9 cellular contexts compared by ENCODE assay signal in genomic region chr9:92964981-92965758, GRCh38. TPM values are rescaled to one million over a fixed set of nuclear protein-coding genes. Genes with fewer than 3 reads are reported as not detected.
DNase-seq lines count a peak whose midpoint lies in the region; ATAC-seq and TF ChIP-seq lines count a peak whose summit lies in the region.
"Had no signal": no experiment of that assay in that cellular context is flagged by ENCODE, and none has a peak within 500 bp of the region (broad histone marks: within the 10 kb centered on the region; RNA-seq: fewer than 3 reads in every experiment).

No MANE protein-coding gene starts in this region.

- POLR2A ChIA-PET in RWPE1 (lab: Yijun Ruan, JAX; ENCODE audit: low non-redundant PET), result no interaction called here

- peaks cover 9 to 12% (median 11%) of the 10 kb centered on the region in 7 donors for H3K9me3 Mint-ChIP-seq in CD14-positive monocyte
- H3K9me3 Mint-ChIP-seq in activated T-cell treated with anti-CD3 and anti-CD28 coated beads, Interleukin-2, amount 50 U/mL, for 24 hours, result peaks cover 14% of the 10 kb centered on the region
- H3K9me3 Mint-ChIP-seq in memory B cell, result no peaks in the 10 kb centered on the region

- DNase-seq in CD14-positive monocyte (ENCODE audit: low spot score), result peak; percentile 72
- DNase-seq in activated T-cell treated with anti-CD3 and anti-CD28 coated beads, Interleukin-2, amount 50 U/mL, for 24 hours, result peak; percentile 70
- no peak for DNase-seq in memory B cell (ENCODE audit: low spot score in 2 of 2)
- DNase-seq in retina, result no peak
- no peak for DNase-seq in RWPE1 (ENCODE audit: low spot score)
- no peak for DNase-seq in DMS 273 treated with DMSO at 0.1 percent for 48 hours (lab: John Stamatoyannopoulos, UW)
- no peak for DNase-seq in iPS-NIHi7 (ENCODE audit: extremely low spot score)

- ATAC-seq in HG02571 (IDR thresholded peaks at IDR 0.05; ENCODE audit: unreplicated experiment) (peak; percentile 22), memory B cell (ENCODE audit: low read depth) (no peak)

- H3K36me3 Mint-ChIP-seq in CD14-positive monocyte (peaks cover 11 to 49% of the 10 kb centered on the region in 2 donors), memory B cell (peaks cover 11% of the 10 kb centered on the region)
- peaks cover 60% of the 10 kb centered on the region for H3K36me3 Mint-ChIP-seq in activated T-cell treated with anti-CD3 and anti-CD28 coated beads, Interleukin-2, amount 50 U/mL, for 24 hours (ENCODE audit: low read depth)

- H3K27me3 Mint-ChIP-seq in CD14-positive monocyte (ENCODE audit: low read depth in 3 of 3), result no peaks in the 10 kb centered on the region
- no peaks in the 10 kb centered on the region for H3K27me3 Mint-ChIP-seq in activated T-cell treated with anti-CD3 and anti-CD28 coated beads, Interleukin-2, amount 50 U/mL, for 24 hours
- no peaks in the 10 kb centered on the region for H3K27me3 Mint-ChIP-seq in memory B cell

- intact Hi-C loops in CD14-positive monocyte (cut with micrococcal nuclease), result loop anchor here (10.0 kb wide), 3 partner anchors 130 to 490 kb away; partner anchors contain the start of genes CARD19 (in 1 of the 2), FAM120A (in 1 of the 2) and FAM120AOS (in 1 of the 2)

- CTCF ChIA-PET in RWPE1 (lab: Yijun Ruan, JAX), result interaction anchor here (0.7 kb wide), 1 partner anchor 10 kb away, joined by 4 read pairs; no protein-coding TSS in a partner anchor

- no peak overlapping the region for H3K27ac ChIP-seq in RWPE1
- H3K27ac ChIP-seq: parathyroid adenoma had no signal

- H3K4me1 Mint-ChIP-seq in CD14-positive monocyte (peaks cover 62% of the 10 kb centered on the region), memory B cell (peaks cover 57% of the 10 kb centered on the region)
- peaks cover 68% of the 10 kb centered on the region for H3K4me1 Mint-ChIP-seq in activated T-cell treated with anti-CD3 and anti-CD28 coated beads, Interleukin-2, amount 50 U/mL, for 24 hours (ENCODE audit: low read depth)

- TF ChIP-seq CTCF in CD14-positive monocyte (IDR thresholded peaks at IDR 0.05), result no peak
- TF ChIP-seq CTCF in RWPE1 (conservative IDR thresholded peaks at IDR 0.05; ENCODE audit: low read depth), result no peak

- H3K27ac Mint-ChIP-seq in CD14-positive monocyte, result peak overlapping the region; percentile 96 to 100 (median 99)
- H3K27ac Mint-ChIP-seq in activated T-cell treated with anti-CD3 and anti-CD28 coated beads, Interleukin-2, amount 50 U/mL, for 24 hours, result peak overlapping the region; percentile 99
- H3K27ac Mint-ChIP-seq in memory B cell, result peak overlapping the region; percentile 99

- peak overlapping the region; percentile 97 to 100 for H3K4me3 Mint-ChIP-seq in CD14-positive monocyte
- peak overlapping the region; percentile 93 for H3K4me3 Mint-ChIP-seq in activated T-cell treated with anti-CD3 and anti-CD28 coated beads, Interleukin-2, amount 50 U/mL, for 24 hours
- H3K4me3 Mint-ChIP-seq in memory B cell, result peak overlapping the region; percentile 100

RNA-seq across cellular contexts. Expression of gene FGD3, which starts 17.8 kb away (rescaled TPM):
- polyA plus RNA-seq in CD14-positive monocyte, result 10 to 100 TPM; 32.4 to 56.2 TPM

Comparison
In these comparisons a context has a peak if more than half of its experiments do, and no peak if none do; other contexts are left out.
1. DNase-seq: peak in CD14-positive monocyte (single experiment) and activated T-cell treated with anti-CD3 and anti-CD28 coated beads, Interleukin-2, amount 50 U/mL, for 24 hours (single experiment); none in memory B cell (0 of 2), retina (single experiment), RWPE1 (single experiment), DMS 273 treated with DMSO at 0.1 percent for 48 hours (single experiment) and iPS-NIHi7 (single experiment).
2. Peak in every context shown above with its lines, with median percentiles within 50 percentile points of each other: H3K27ac Mint-ChIP-seq and H3K4me3 Mint-ChIP-seq.